Comparison of ENCODE assay signal across 21 cellular contexts in the genomic region with DNA sequence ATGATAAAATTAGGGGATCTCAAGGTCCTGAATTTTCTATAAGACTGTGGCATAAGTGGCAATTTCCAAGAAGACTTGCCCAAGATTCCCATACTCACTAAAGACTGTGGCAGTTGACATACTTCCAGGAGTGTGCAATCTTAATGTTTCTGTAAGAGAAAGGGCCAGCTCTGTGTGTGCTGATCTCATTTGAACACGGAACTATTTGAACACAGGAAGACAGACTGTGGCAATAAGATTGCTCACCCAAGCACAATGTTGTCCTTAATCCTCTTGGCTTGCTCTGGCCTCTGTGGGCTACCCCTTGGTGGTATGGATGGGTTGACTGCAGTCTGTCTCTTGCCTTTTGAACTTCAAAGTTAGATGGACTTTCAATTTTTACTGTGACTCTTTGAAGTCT.
"Had no signal": no experiment of that assay in that cellular context is flagged by ENCODE, and none has a peak within 500 bp of the region (broad histone marks: within the 10 kb centered on the region; RNA-seq: fewer than 3 reads in every experiment).

No MANE protein-coding gene starts in this region.

- H3K36me3 ChIP-seq: ascending aorta, breast epithelium, suprapubic skin, WERI-Rb-1 had no signal

- H3K27ac ChIP-seq: ascending aorta, breast epithelium, dorsolateral prefrontal cortex, foreskin keratinocyte, suprapubic skin, WERI-Rb-1 had no signal

- H3K9me3 ChIP-seq: ascending aorta, breast epithelium, suprapubic skin had no signal

- H3K27me3 ChIP-seq: ascending aorta, breast epithelium, foreskin keratinocyte had no signal

- H3K4me3 ChIP-seq: ascending aorta, breast epithelium, dorsolateral prefrontal cortex, lung, suprapubic skin had no signal

- DNase-seq: activated CD4-positive, alpha-beta T cell treated with anti-CD3 and anti-CD28 coated beads, Interleukin-2, amount 50 U/mL, for 48 hours; activated naive CD4-positive, alpha-beta T cell treated with anti-CD3 and anti-CD28 coated beads for 36 hours; activated naive CD8-positive, alpha-beta T cell treated with anti-CD3 and anti-CD28 coated beads, Interleukin-2, amount 50 U/mL, for 24 hours; activated T-cell treated with anti-CD3 and anti-CD28 coated beads, Interleukin-2, amount 50 U/mL, for 1 hour; dorsolateral prefrontal cortex; endodermal cell; erythroblast; foreskin keratinocyte; naive thymus-derived CD4-positive, alpha-beta T cell; posterior cingulate gyrus; retina; small intestine; stimulated activated CD4-positive, alpha-beta T cell treated with anti-CD3 and anti-CD28 coated beads, Interleukin-4, amount 100 ng/mL, for 4 hours; stimulated activated CD8-positive, alpha-beta memory T cell treated with anti-CD3 and anti-CD28 coated beads, Interleukin-4, amount 100 ng/mL, for 48 hours; stimulated activated naive CD4-positive, alpha-beta T cell treated with Interleukin-2 at 50 U/mL for 16 hours; trophoblast cell; WERI-Rb-1 had no signal

- H3K4me1 ChIP-seq: ascending aorta, breast epithelium, foreskin keratinocyte, suprapubic skin had no signal
